1 cellular context compared by ENCODE assay signal in the genomic region with DNA sequence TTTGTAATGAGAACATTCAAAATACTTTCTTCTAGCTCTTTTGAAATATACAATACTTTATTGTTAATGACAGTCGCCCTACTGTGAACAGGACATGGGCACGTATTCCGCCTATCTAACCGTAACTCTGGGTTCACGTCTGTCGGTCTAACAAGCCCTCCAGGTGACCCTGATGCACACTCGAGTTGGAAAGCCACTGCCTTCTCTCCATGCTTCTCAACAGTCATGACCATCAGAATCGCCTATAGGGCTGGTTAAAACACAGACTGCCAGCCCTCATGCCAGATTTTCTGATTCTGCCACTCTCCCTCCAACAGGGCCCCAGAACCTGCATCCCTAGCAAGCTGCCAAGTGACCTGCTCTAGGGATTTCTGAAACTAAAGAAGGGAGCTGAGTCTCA.
TF ChIP-seq lines count a peak whose summit lies in the region.

No MANE protein-coding gene starts in this region.

TF ChIP-seq in WTC11, 78 proteins besides CTCF, POLR2A, EP300 and RAD21 (continued from another document):
- TF ChIP-seq, protein P1, sequence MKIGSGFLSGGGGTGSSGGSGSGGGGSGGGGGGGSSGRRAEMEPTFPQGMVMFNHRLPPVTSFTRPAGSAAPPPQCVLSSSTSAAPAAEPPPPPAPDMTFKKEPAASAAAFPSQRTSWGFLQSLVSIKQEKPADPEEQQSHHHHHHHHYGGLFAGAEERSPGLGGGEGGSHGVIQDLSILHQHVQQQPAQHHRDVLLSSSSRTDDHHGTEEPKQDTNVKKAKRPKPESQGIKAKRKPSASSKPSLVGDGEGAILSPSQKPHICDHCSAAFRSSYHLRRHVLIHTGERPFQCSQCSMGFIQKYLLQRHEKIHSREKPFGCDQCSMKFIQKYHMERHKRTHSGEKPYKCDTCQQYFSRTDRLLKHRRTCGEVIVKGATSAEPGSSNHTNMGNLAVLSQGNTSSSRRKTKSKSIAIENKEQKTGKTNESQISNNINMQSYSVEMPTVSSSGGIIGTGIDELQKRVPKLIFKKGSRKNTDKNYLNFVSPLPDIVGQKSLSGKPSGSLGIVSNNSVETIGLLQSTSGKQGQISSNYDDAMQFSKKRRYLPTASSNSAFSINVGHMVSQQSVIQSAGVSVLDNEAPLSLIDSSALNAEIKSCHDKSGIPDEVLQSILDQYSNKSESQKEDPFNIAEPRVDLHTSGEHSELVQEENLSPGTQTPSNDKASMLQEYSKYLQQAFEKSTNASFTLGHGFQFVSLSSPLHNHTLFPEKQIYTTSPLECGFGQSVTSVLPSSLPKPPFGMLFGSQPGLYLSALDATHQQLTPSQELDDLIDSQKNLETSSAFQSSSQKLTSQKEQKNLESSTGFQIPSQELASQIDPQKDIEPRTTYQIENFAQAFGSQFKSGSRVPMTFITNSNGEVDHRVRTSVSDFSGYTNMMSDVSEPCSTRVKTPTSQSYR (CRISPR knock-in tag; IDR thresholded peaks at IDR 0.05): no peak
- TF ChIP-seq TCF7 (CRISPR knock-in tag; IDR thresholded peaks at IDR 0.05; ENCODE audit: low read depth) (no peak), ZNF671 (CRISPR knock-in tag; IDR thresholded peaks at IDR 0.05) (no peak), SMAD4 (CRISPR knock-in tag; IDR thresholded peaks at IDR 0.05) (no peak)
- TF ChIP-seq, protein P2, sequence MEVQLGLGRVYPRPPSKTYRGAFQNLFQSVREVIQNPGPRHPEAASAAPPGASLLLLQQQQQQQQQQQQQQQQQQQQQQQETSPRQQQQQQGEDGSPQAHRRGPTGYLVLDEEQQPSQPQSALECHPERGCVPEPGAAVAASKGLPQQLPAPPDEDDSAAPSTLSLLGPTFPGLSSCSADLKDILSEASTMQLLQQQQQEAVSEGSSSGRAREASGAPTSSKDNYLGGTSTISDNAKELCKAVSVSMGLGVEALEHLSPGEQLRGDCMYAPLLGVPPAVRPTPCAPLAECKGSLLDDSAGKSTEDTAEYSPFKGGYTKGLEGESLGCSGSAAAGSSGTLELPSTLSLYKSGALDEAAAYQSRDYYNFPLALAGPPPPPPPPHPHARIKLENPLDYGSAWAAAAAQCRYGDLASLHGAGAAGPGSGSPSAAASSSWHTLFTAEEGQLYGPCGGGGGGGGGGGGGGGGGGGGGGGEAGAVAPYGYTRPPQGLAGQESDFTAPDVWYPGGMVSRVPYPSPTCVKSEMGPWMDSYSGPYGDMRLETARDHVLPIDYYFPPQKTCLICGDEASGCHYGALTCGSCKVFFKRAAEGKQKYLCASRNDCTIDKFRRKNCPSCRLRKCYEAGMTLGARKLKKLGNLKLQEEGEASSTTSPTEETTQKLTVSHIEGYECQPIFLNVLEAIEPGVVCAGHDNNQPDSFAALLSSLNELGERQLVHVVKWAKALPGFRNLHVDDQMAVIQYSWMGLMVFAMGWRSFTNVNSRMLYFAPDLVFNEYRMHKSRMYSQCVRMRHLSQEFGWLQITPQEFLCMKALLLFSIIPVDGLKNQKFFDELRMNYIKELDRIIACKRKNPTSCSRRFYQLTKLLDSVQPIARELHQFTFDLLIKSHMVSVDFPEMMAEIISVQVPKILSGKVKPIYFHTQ (CRISPR knock-in tag; IDR thresholded peaks at IDR 0.05): no peak
- TF ChIP-seq, protein P3, sequence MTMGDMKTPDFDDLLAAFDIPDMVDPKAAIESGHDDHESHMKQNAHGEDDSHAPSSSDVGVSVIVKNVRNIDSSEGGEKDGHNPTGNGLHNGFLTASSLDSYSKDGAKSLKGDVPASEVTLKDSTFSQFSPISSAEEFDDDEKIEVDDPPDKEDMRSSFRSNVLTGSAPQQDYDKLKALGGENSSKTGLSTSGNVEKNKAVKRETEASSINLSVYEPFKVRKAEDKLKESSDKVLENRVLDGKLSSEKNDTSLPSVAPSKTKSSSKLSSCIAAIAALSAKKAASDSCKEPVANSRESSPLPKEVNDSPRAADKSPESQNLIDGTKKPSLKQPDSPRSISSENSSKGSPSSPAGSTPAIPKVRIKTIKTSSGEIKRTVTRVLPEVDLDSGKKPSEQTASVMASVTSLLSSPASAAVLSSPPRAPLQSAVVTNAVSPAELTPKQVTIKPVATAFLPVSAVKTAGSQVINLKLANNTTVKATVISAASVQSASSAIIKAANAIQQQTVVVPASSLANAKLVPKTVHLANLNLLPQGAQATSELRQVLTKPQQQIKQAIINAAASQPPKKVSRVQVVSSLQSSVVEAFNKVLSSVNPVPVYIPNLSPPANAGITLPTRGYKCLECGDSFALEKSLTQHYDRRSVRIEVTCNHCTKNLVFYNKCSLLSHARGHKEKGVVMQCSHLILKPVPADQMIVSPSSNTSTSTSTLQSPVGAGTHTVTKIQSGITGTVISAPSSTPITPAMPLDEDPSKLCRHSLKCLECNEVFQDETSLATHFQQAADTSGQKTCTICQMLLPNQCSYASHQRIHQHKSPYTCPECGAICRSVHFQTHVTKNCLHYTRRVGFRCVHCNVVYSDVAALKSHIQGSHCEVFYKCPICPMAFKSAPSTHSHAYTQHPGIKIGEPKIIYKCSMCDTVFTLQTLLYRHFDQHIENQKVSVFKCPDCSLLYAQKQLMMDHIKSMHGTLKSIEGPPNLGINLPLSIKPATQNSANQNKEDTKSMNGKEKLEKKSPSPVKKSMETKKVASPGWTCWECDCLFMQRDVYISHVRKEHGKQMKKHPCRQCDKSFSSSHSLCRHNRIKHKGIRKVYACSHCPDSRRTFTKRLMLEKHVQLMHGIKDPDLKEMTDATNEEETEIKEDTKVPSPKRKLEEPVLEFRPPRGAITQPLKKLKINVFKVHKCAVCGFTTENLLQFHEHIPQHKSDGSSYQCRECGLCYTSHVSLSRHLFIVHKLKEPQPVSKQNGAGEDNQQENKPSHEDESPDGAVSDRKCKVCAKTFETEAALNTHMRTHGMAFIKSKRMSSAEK (CRISPR knock-in tag; IDR thresholded peaks at IDR 0.05; ENCODE audit: borderline replicate concordance): no peak
TF ChIP-seq in WTC11: peak in this region for 0.
